ENCODE assay signal across 16 cellular contexts in genomic region chr12:1839464-1839863, GRCh38. TPM values are rescaled to one million over a fixed set of nuclear protein-coding genes. Genes with fewer than 3 reads are reported as not detected.
"Had no signal": no experiment of that assay in that cellular context is flagged by ENCODE, and none has a peak within 500 bp of the region (broad histone marks: within the 10 kb centered on the region; RNA-seq: fewer than 3 reads in every experiment).

No MANE protein-coding gene starts in this region.

- H3K4me1 Mint-ChIP-seq: activated CD4-positive, alpha-beta T cell treated with anti-CD3 and anti-CD28 coated beads, Interleukin-2, amount 10 ng/mL, durations not matched to agents 7 days and 5 days; activated naive CD4-positive, alpha-beta T cell treated with anti-CD3 and anti-CD28 coated beads, Interleukin-2, amount 10 ng/mL, durations not matched to agents 7 days and 5 days; central memory CD8-positive, alpha-beta T cell had no signal

- DNase-seq: activated B cell treated with CpG ODN at 0.5 μM for 24 hours; activated CD4-positive, alpha-beta T cell treated with anti-CD3 and anti-CD28 coated beads, Interleukin-2, amount 10 ng/mL, durations not matched to agents 7 days and 5 days; activated CD8-positive, alpha-beta memory T cell treated with anti-CD3 and anti-CD28 coated beads for 24 hours; activated naive CD4-positive, alpha-beta T cell treated with anti-CD3 and anti-CD28 coated beads, Interleukin-2, amount 10 ng/mL, durations not matched to agents 7 days and 5 days; dermis blood vessel endothelial cell; hypothalamus; right cardiac atrium; stimulated activated naive CD4-positive, alpha-beta T cell had no signal

- H3K4me3 Mint-ChIP-seq: activated B cell treated with CpG ODN at 0.5 μM for 24 hours; activated CD4-positive, alpha-beta T cell treated with anti-CD3 and anti-CD28 coated beads, Interleukin-2, amount 10 ng/mL, durations not matched to agents 7 days and 5 days; activated naive CD4-positive, alpha-beta T cell treated with anti-CD3 and anti-CD28 coated beads, Interleukin-2, amount 10 ng/mL, durations not matched to agents 7 days and 5 days; central memory CD8-positive, alpha-beta T cell; T-helper 1 cell treated with Interleukin-12 subunit alpha and Interleukin-12 subunit beta and Interleukin-4 antibody, amounts not matched to agents 30 μg/mL and 1 μg/mL, for 36 hours had no signal

- H3K36me3 ChIP-seq: suprapubic skin had no signal

- H3K27ac Mint-ChIP-seq: activated B cell treated with CpG ODN at 0.5 μM for 24 hours; activated CD4-positive, alpha-beta T cell treated with anti-CD3 and anti-CD28 coated beads, Interleukin-2, amount 10 ng/mL, durations not matched to agents 7 days and 5 days; activated naive CD4-positive, alpha-beta T cell treated with anti-CD3 and anti-CD28 coated beads, Interleukin-2, amount 10 ng/mL, durations not matched to agents 7 days and 5 days; T-helper 1 cell treated with Interleukin-12 subunit alpha and Interleukin-12 subunit beta and Interleukin-4 antibody, amounts not matched to agents 30 μg/mL and 1 μg/mL, for 36 hours had no signal

- H3K4me3 ChIP-seq: suprapubic skin had no signal

- H3K27ac ChIP-seq: suprapubic skin had no signal

- H3K9me3 Mint-ChIP-seq: activated B cell treated with CpG ODN at 0.5 μM for 24 hours; activated CD4-positive, alpha-beta T cell treated with anti-CD3 and anti-CD28 coated beads, Interleukin-2, amount 10 ng/mL, durations not matched to agents 7 days and 5 days; activated naive CD4-positive, alpha-beta T cell treated with anti-CD3 and anti-CD28 coated beads, Interleukin-2, amount 10 ng/mL, durations not matched to agents 7 days and 5 days; central memory CD8-positive, alpha-beta T cell; T-helper 1 cell treated with Interleukin-12 subunit alpha and Interleukin-12 subunit beta and Interleukin-4 antibody, amounts not matched to agents 30 μg/mL and 1 μg/mL, for 36 hours had no signal

- H3K36me3 Mint-ChIP-seq: activated naive CD4-positive, alpha-beta T cell treated with anti-CD3 and anti-CD28 coated beads, Interleukin-2, amount 10 ng/mL, durations not matched to agents 7 days and 5 days had no signal

- H3K9me3 ChIP-seq: suprapubic skin had no signal

- H3K4me1 ChIP-seq: suprapubic skin had no signal

RNA-seq across cellular contexts. Expression of gene LRTM2, which starts 19.1 kb away (rescaled TPM):
- total RNA-seq: activated B cell treated with CpG ODN at 0.5 μM for 24 hours; activated CD4-positive, alpha-beta T cell treated with anti-CD3 and anti-CD28 coated beads, Interleukin-2, amount 10 ng/mL, durations not matched to agents 7 days and 5 days; dermis blood vessel endothelial cell; glomerular endothelial cell; lung microvascular endothelial cell; right cardiac atrium; ureter had no signal
- polyA plus RNA-seq: adipose tissue, esophagus, right cardiac atrium had no signal
